In the genomic region with DNA sequence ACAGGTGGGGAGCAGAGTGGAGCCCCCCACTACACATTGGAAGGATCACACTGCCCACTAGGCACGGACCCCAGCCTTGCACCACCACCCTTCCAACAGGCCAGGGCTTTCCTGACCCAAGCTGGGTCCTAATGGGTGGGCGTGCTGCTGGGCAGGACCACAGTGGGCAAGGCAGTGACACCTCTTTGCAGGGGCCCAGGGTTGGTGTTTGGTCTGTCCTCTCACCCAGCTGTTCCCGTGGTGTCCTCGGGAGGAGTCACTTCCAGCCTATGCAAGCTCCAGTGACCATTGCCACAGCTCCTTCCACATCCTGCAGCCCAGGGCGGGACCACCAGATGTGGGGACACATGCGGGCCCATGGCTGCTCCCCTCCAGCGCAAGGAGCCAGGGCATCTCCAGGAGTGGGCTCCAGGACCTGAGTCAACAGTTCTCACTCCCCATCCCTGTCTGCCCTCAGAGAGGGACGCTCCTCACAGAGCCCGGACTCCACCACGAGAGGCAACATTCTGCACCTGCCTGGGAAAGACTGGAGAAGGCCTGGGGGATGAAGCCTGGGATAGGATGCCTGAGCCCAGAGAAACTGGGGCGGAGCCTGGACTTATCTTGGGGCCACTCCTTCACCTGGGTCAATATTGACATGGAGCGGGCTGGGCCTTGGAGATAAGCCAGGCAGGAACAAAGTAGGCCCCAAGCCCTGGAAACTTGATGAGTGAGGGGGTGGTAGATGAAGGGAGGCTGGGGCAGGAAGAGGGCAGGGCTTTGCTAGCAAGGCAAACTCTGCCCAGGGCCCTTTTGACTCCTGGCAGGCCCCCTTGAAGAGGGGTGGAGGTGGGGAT, we compare ENCODE assay signal across 1 cellular context.
TF ChIP-seq lines count a peak whose summit lies in the region.

No MANE protein-coding gene starts in this region.

TF ChIP-seq in K562, 482 proteins besides CTCF, POLR2A, EP300 and RAD21 (continued from another document and continues in another):
- TF ChIP-seq HNRNPUL1 (IDR thresholded peaks at IDR 0.05; ENCODE audit: low read length) (peak; percentile 27; the same call in 1 of the 2 replicates), NR3C1 (CRISPR knock-in tag; IDR thresholded peaks at IDR 0.05) (no peak), TCF3 (CRISPR knock-in tag; IDR thresholded peaks at IDR 0.05) (peak; percentile 100), CREB1 (IDR thresholded peaks at IDR 0.05) (peak; percentile 73; the same call in 1 of the 2 replicates), CREB1 (CRISPR knock-in tag; IDR thresholded peaks at IDR 0.05) (peak; percentile 43; the same call in 1 of the 2 replicates), ZBTB2 (IDR thresholded peaks at IDR 0.05) (peak; percentile 75; the same call in 1 of the 2 replicates), RBM15 (IDR thresholded peaks at IDR 0.05; ENCODE audit: insufficient read depth, low read length) (no peak), CREM (IDR thresholded peaks at IDR 0.05; ENCODE audit: low read depth) (peak; percentile 81), MBD2 (IDR thresholded peaks at IDR 0.05; ENCODE audit: borderline replicate concordance, low read depth) (peak; percentile 92), KLF16 (IDR thresholded peaks at IDR 0.05) (peak; percentile 97), HMGN3 (IDR thresholded peaks at IDR 0.05; ENCODE audit: borderline replicate concordance, extremely low read depth, insufficient read length, low read depth, low read length) (peak; percentile 97), MEIS2 (IDR thresholded peaks at IDR 0.05; ENCODE audit: partially characterized antibody) (peak; percentile 94), ATF6 (CRISPR knock-in tag; IDR thresholded peaks at IDR 0.05) (0 out of 2 replicates have a peak, but pooled peaks have one; percentile 38), ETV1 (tag; conservative IDR thresholded peaks at IDR 0.05; ENCODE audit: low read depth) (peak; percentile 83), ZNF263 (CRISPR knock-in tag; IDR thresholded peaks at IDR 0.05; ENCODE audit: borderline replicate concordance) (peak; percentile 36; the same call in 1 of the 2 replicates), SMARCA5 (IDR thresholded peaks at IDR 0.05) (no peak), ZNF830 (CRISPR knock-in tag; IDR thresholded peaks at IDR 0.05) (no peak), HDAC2 (IDR thresholded peaks at IDR 0.05) (peak; percentile 98), RERE (CRISPR knock-in tag; IDR thresholded peaks at IDR 0.05; ENCODE audit: borderline replicate concordance) (no peak), ZNF324 (CRISPR knock-in tag; IDR thresholded peaks at IDR 0.05) (no peak), NFE2L1 (tag; IDR thresholded peaks at IDR 0.05; ENCODE audit: borderline replicate concordance, low read depth) (no peak), RBM39 (optimal IDR thresholded peaks at IDR 0.05; ENCODE audit: low read depth, low read length) (peak; percentile 98), SP1 (CRISPR knock-in tag; IDR thresholded peaks at IDR 0.05) (peak; percentile 86; the same call in 1 of the 2 replicates), ZNF175 (CRISPR knock-in tag; IDR thresholded peaks at IDR 0.05; ENCODE audit: low read depth) (peak; percentile 72; the same call in 1 of the 2 replicates), ARNT (IDR thresholded peaks at IDR 0.05) (peak; percentile 97), HMG20B (CRISPR knock-in tag; IDR thresholded peaks at IDR 0.05) (no peak), EGR1 (conservative IDR thresholded peaks at IDR 0.05) (peak; percentile 97), IFI16 (CRISPR knock-in tag; IDR thresholded peaks at IDR 0.05) (no peak), EHMT2 (IDR thresholded peaks at IDR 0.05) (peak; percentile 57; the same call in 1 of the 2 replicates), FOXP1 (CRISPR knock-in tag; IDR thresholded peaks at IDR 0.05) (peak; percentile 93; the same call in 1 of the 2 replicates), ZEB2 (IDR thresholded peaks at IDR 0.05) (peak; percentile 97), THAP12 (CRISPR knock-in tag; IDR thresholded peaks at IDR 0.05) (peak; percentile 16; the same call in 1 of the 2 replicates), MAZ (CRISPR knock-in tag; conservative IDR thresholded peaks at IDR 0.05 in 1 of 2, IDR thresholded peaks at IDR 0.05 in 1 of 2) (peak; percentile 87 to 89), RNF2 (IDR thresholded peaks at IDR 0.05) (peak; percentile 98), RNF219 (CRISPR knock-in tag; IDR thresholded peaks at IDR 0.05) (no peak), ZBTB17 (CRISPR knock-in tag; IDR thresholded peaks at IDR 0.05) (peak; percentile 79), CHD1 (IDR thresholded peaks at IDR 0.05; ENCODE audit: low read length) (no peak), NFATC3 (IDR thresholded peaks at IDR 0.05) (peak; percentile 87), EWSR1 (IDR thresholded peaks at IDR 0.05; ENCODE audit: borderline replicate concordance, low read depth, partially characterized antibody) (no peak), KDM2B (CRISPR knock-in tag; IDR thresholded peaks at IDR 0.05) (no peak), ZKSCAN8 (CRISPR knock-in tag; IDR thresholded peaks at IDR 0.05) (no peak)
- TF ChIP-seq, protein P1, sequence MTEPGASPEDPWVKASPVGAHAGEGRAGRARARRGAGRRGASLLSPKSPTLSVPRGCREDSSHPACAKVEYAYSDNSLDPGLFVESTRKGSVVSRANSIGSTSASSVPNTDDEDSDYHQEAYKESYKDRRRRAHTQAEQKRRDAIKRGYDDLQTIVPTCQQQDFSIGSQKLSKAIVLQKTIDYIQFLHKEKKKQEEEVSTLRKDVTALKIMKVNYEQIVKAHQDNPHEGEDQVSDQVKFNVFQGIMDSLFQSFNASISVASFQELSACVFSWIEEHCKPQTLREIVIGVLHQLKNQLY (CRISPR knock-in tag; conservative IDR thresholded peaks at IDR 0.05), result 0 out of 4 replicates have a peak, but pooled peaks of 1 of the 2 experiments have one; percentile 11
- TF ChIP-seq, protein P2, sequence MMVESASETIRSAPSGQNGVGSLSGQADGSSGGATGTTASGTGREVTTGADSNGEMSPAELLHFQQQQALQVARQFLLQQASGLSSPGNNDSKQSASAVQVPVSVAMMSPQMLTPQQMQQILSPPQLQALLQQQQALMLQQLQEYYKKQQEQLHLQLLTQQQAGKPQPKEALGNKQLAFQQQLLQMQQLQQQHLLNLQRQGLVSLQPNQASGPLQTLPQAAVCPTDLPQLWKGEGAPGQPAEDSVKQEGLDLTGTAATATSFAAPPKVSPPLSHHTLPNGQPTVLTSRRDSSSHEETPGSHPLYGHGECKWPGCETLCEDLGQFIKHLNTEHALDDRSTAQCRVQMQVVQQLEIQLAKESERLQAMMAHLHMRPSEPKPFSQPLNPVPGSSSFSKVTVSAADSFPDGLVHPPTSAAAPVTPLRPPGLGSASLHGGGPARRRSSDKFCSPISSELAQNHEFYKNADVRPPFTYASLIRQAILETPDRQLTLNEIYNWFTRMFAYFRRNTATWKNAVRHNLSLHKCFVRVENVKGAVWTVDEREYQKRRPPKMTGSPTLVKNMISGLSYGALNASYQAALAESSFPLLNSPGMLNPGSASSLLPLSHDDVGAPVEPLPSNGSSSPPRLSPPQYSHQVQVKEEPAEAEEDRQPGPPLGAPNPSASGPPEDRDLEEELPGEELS (CRISPR knock-in tag; IDR thresholded peaks at IDR 0.05; ENCODE audit: borderline replicate concordance), result no peak
- TF ChIP-seq, protein P3, sequence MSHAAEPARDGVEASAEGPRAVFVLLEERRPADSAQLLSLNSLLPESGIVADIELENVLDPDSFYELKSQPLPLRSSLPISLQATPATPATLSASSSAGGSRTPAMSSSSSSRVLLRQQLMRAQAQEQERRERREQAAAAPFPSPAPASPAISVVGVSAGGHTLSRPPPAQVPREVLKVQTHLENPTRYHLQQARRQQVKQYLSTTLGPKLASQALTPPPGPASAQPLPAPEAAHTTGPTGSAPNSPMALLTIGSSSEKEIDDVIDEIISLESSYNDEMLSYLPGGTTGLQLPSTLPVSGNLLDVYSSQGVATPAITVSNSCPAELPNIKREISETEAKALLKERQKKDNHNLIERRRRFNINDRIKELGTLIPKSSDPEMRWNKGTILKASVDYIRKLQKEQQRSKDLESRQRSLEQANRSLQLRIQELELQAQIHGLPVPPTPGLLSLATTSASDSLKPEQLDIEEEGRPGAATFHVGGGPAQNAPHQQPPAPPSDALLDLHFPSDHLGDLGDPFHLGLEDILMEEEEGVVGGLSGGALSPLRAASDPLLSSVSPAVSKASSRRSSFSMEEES (CRISPR knock-in tag; IDR thresholded peaks at IDR 0.05), result no peak
